ENCODE assay signal across 21 cellular contexts in genomic region chr22:21849489-21849888, GRCh38. TPM values are rescaled to one million over a fixed set of nuclear protein-coding genes. Genes with fewer than 3 reads are reported as not detected.
A peak's percentile ranks its signal among the peaks of the same experiment; 100 is the strongest.
DNase-seq lines count a peak whose midpoint lies in the region; ATAC-seq, FAIRE-seq and TF ChIP-seq lines count a peak whose summit lies in the region.
"Had no signal": no experiment of that assay in that cellular context is flagged by ENCODE, and none has a peak within 500 bp of the region (broad histone marks: within the 10 kb centered on the region; RNA-seq: fewer than 3 reads in every experiment).

No MANE protein-coding gene starts in this region.

- H3K27me3 Mint-ChIP-seq in CD8-positive, alpha-beta T cell (ENCODE audit: low read depth) = no peaks in the 10 kb centered on the region

- ATAC-seq in K562 (peak; percentile 14), left cardiac atrium (peak; percentile 56 to 69), psoas muscle (peak; percentile 61 to 82 (median 70)), GM21515 (IDR thresholded peaks at IDR 0.05; ENCODE audit: unreplicated experiment) (no peak), GM18511 (IDR thresholded peaks at IDR 0.05; ENCODE audit: unreplicated experiment) (no peak)
- ATAC-seq in CD8-positive, alpha-beta T cell = no peak
- ATAC-seq: activated CD8-positive, alpha-beta T cell treated with anti-CD3 and anti-CD28 coated beads, Interleukin-2, amount 10 ng/mL, durations not matched to agents 7 days and 5 days had no signal

- H3K4me3 ChIP-seq in K562 (no peak overlapping the region), psoas muscle (no peak overlapping the region), SK-N-SH (ENCODE audit: low read depth in 2 of 2, low read length in 1 of 2) (no peak overlapping the region)
- no peak overlapping the region for H3K4me3 ChIP-seq in CD8-positive, alpha-beta T cell (ENCODE audit: low read depth, low read length)
- H3K4me3 ChIP-seq: neural progenitor cell, suprapubic skin had no signal

- in situ Hi-C loops in K562 (cut with MboI) = no loop called here

- no peak overlapping the region for H3K27ac ChIP-seq in K562 (ENCODE audit: extremely low read depth, low read depth, low read length)
- H3K27ac ChIP-seq in psoas muscle = peak overlapping the region; percentile 47
- H3K27ac ChIP-seq in SK-N-SH (ENCODE audit: low read depth in 2 of 2, low read length in 1 of 2) = no peak overlapping the region
- H3K27ac ChIP-seq in CD8-positive, alpha-beta T cell (ENCODE audit: low read depth, low read length) = no peak overlapping the region
- H3K27ac ChIP-seq: neural progenitor cell, suprapubic skin, WERI-Rb-1 had no signal

- H3K4me3 Mint-ChIP-seq in CD8-positive, alpha-beta T cell = no peak overlapping the region
- H3K4me3 Mint-ChIP-seq: activated CD8-positive, alpha-beta T cell treated with anti-CD3 and anti-CD28 coated beads, Interleukin-2, amount 10 ng/mL, durations not matched to agents 7 days and 5 days; mesothelial cell of epicardium; neural progenitor cell had no signal

- no TSS peak for BruUV-seq in K562 (replicated peaks; lab: Mats Ljungman, UMichigan)

- intact Hi-C loops in K562 (cut with micrococcal nuclease) (no loop called here), left cardiac atrium (cut with DNase I) (no loop called here), psoas muscle (cut with DNase I) (no loop called here)
- intact Hi-C loops in CD8-positive, alpha-beta T cell (cut with DNase I, micrococcal nuclease) = loop anchor here in 1 of 2 experiments (1.0 kb wide), 1 partner anchor 14 kb away; no protein-coding TSS in a partner anchor

- H2AFZ ChIP-seq in K562 (ENCODE audit: low read depth, low read length) (no peak overlapping the region), SK-N-SH (ENCODE audit: low read depth) (no peak overlapping the region)
- H2AFZ ChIP-seq: neural progenitor cell had no signal

- no peaks in the 10 kb centered on the region for H3K9me3 ChIP-seq in K562 (replicated peaks; ENCODE audit: control insufficient read depth, insufficient read depth, low read depth, low read length)
- H3K9me3 ChIP-seq in psoas muscle = no peaks in the 10 kb centered on the region
- H3K9me3 ChIP-seq in SK-N-SH = no peaks in the 10 kb centered on the region
- no peaks in the 10 kb centered on the region for H3K9me3 ChIP-seq in CD8-positive, alpha-beta T cell (ENCODE audit: low read length)
- H3K9me3 ChIP-seq: suprapubic skin had no signal

- H3F3A ChIP-seq in SK-N-SH (replicated peaks; ENCODE audit: insufficient read depth) = no peaks in the 10 kb centered on the region

- POLR2A ChIA-PET in K562 (lab: Yijun Ruan, JAX) (interaction anchor here (0.5 to 45.6 kb wide), 12 partner anchors 3 to 139 kb away, joined by 3 to 1351 read pairs (median 3); partner anchors contain the start of gene MAPK1), SK-N-SH (lab: Yijun Ruan, JAX) (no interaction called here)
- POLR2A ChIA-PET in CD8-positive, alpha-beta T cell (lab: Charles Lee) = interaction anchor here (1.2 kb wide), 1 partner anchor 9 kb away, joined by 3 read pairs; no protein-coding TSS in a partner anchor

- H3K9me3 Mint-ChIP-seq in CD8-positive, alpha-beta T cell = no peaks in the 10 kb centered on the region

- TF ChIP-seq RAD21 in K562 (CRISPR knock-in tag; conservative IDR thresholded peaks at IDR 0.05 in 1 of 2, IDR thresholded peaks at IDR 0.05 in 1 of 2) (no peak), SK-N-SH (IDR thresholded peaks at IDR 0.05; ENCODE audit: low read length) (no peak)

- peaks cover 30% of the 10 kb centered on the region for H3K36me3 Mint-ChIP-seq in CD8-positive, alpha-beta T cell

- H3K4me2 ChIP-seq in K562 (ENCODE audit: insufficient read depth, low read length) = no peak overlapping the region
- no peak overlapping the region for H3K4me2 ChIP-seq in SK-N-SH
- H3K4me2 ChIP-seq: neural progenitor cell had no signal

- CTCF ChIA-PET in K562 (lab: Yijun Ruan, JAX; ENCODE audit: low intra/inter-chr PET ratio) = no interaction called here
- CTCF ChIA-PET in SK-N-SH (lab: Yijun Ruan, JAX) = interaction anchor here (1.1 kb wide), 1 partner anchor 11 kb away, joined by 3 read pairs; no protein-coding TSS in a partner anchor
- CTCF ChIA-PET in CD8-positive, alpha-beta T cell (lab: Charles Lee) = no interaction called here

- peaks cover 26% of the 10 kb centered on the region for H4K20me1 ChIP-seq in K562 (replicated peaks; ENCODE audit: control insufficient read depth, insufficient read depth, low read length)
- H4K20me1 ChIP-seq in SK-N-SH (ENCODE audit: insufficient read depth) = peaks cover 89% of the 10 kb centered on the region

- TF ChIP-seq EP300 in K562 (IDR thresholded peaks at IDR 0.05; ENCODE audit: low read length) = no peak
- TF ChIP-seq EP300 in SK-N-SH (IDR thresholded peaks at IDR 0.05; ENCODE audit: borderline replicate concordance in 1 of 2, low read depth in 1 of 2, low read length in 1 of 2) = no peak

- TF ChIP-seq CTCF in K562 (IDR thresholded peaks at IDR 0.05 in 2 of 3, conservative IDR thresholded peaks at IDR 0.05 in 1 of 3; ENCODE audit: insufficient read depth in 2 of 3, low read depth in 1 of 3, low read length in 3 of 3) (no peak), psoas muscle (IDR thresholded peaks at IDR 0.05) (no peak), SK-N-SH (IDR thresholded peaks at IDR 0.05) (no peak)
- no peak for TF ChIP-seq CTCF in CD8-positive, alpha-beta T cell (IDR thresholded peaks at IDR 0.05)

- H3K9ac ChIP-seq in K562 (ENCODE audit: insufficient read depth in 1 of 2, low read depth in 2 of 2, low read length in 2 of 2) (no peak overlapping the region), SK-N-SH (no peak overlapping the region)
- H3K9ac ChIP-seq: neural progenitor cell had no signal

- H3K79me2 ChIP-seq in K562 (ENCODE audit: control insufficient read depth, insufficient read depth, low read length) = peaks cover 91% of the 10 kb centered on the region
- H3K79me2 ChIP-seq in SK-N-SH (ENCODE audit: insufficient read depth) = peaks cover 100% of the 10 kb centered on the region

- H3K36me3 ChIP-seq in K562 (ENCODE audit: control insufficient read depth, insufficient read depth, low read length) = peaks cover 46% of the 10 kb centered on the region
- peaks cover 0 to 5% of the 10 kb centered on the region in 2 donors for H3K36me3 ChIP-seq in psoas muscle (ENCODE audit: insufficient read depth in 1 of 2, low read depth in 1 of 2)
- peaks cover 0 to 3% of the 10 kb centered on the region in 2 experiments for H3K36me3 ChIP-seq in SK-N-SH (replicated peaks in 1 of 2; ENCODE audit: control insufficient read depth in 1 of 2, insufficient read depth in 2 of 2, low read length in 1 of 2)
- H3K36me3 ChIP-seq in CD8-positive, alpha-beta T cell (ENCODE audit: insufficient read depth, low read length) = no peaks in the 10 kb centered on the region
- H3K36me3 ChIP-seq: neural progenitor cell had no signal

- peaks cover 77% of the 10 kb centered on the region for H3K4me1 Mint-ChIP-seq in CD8-positive, alpha-beta T cell (ENCODE audit: low read depth)
- H3K4me1 Mint-ChIP-seq: neural progenitor cell had no signal

- 46% methylated on average over 1 of the region's 1 CpG for WGBS in K562 (ENCODE audit: insufficient coverage, low coverage, missing lambda C conversion rate)
- WGBS in psoas muscle, 3 donors = 8 to 16% (median 10%) methylated on average over 1 of the region's 1 CpG
- 71% methylated on average over 1 of the region's 1 CpG for WGBS in SK-N-SH (ENCODE audit: low lambda C conversion rate)

- H3K4me1 ChIP-seq in K562 (replicated peaks in 1 of 2; ENCODE audit: control insufficient read depth in 2 of 2, insufficient read depth in 2 of 2, low read length in 2 of 2) (peaks cover 6 to 24% of the 10 kb centered on the region in 2 experiments; a peak in 4 of 5 replicates), psoas muscle (peaks cover 44% of the 10 kb centered on the region), SK-N-SH (ENCODE audit: control insufficient read depth in 1 of 2, insufficient read depth in 2 of 2, low read depth in 1 of 2, low read length in 1 of 2) (no peaks in the 10 kb centered on the region)
- peaks cover 8% of the 10 kb centered on the region for H3K4me1 ChIP-seq in CD8-positive, alpha-beta T cell (ENCODE audit: insufficient read depth, low read length)
- H3K4me1 ChIP-seq: neural progenitor cell had no signal

- no peaks in the 10 kb centered on the region for H3K9me2 ChIP-seq in SK-N-SH

- H3K9me1 ChIP-seq in K562 (ENCODE audit: control insufficient read depth, insufficient read depth, low read length) = peaks cover 12% of the 10 kb centered on the region

- H3K27me3 ChIP-seq in K562 (ENCODE audit: control insufficient read depth in 2 of 2, insufficient read depth in 2 of 2, low read length in 2 of 2) (no peaks in the 10 kb centered on the region), psoas muscle (ENCODE audit: insufficient read depth in 3 of 3, low read length in 2 of 3) (no peaks in the 10 kb centered on the region), SK-N-SH (ENCODE audit: insufficient read depth) (no peaks in the 10 kb centered on the region)
- no peaks in the 10 kb centered on the region for H3K27me3 ChIP-seq in CD8-positive, alpha-beta T cell (ENCODE audit: insufficient read depth, low read length)
- H3K27me3 ChIP-seq: neural progenitor cell, suprapubic skin had no signal

- no peak for FAIRE-seq in K562 (lab: Jason Lieb, UNC)
- FAIRE-seq: HTR-8/SVneo had no signal

- no peak overlapping the region for H3K27ac Mint-ChIP-seq in CD8-positive, alpha-beta T cell
- H3K27ac Mint-ChIP-seq: activated CD8-positive, alpha-beta T cell treated with anti-CD3 and anti-CD28 coated beads, Interleukin-2, amount 10 ng/mL, durations not matched to agents 7 days and 5 days; neural progenitor cell had no signal

- DNase-seq in EH (ENCODE audit: low read depth) (peak; percentile 48), K562 (ENCODE audit: extremely low read depth in 1 of 4, low spot score in 3 of 4) (no peak), left cardiac atrium (no peak), psoas muscle (no peak), SK-N-SH (no peak)
- no peak for DNase-seq in CD8-positive, alpha-beta T cell
- DNase-seq: activated CD8-positive, alpha-beta T cell treated with anti-CD3 and anti-CD28 coated beads, Interleukin-2, amount 10 ng/mL, durations not matched to agents 7 days and 5 days; anterior cingulate cortex; cortex of kidney; NCI-H1417 treated with DMSO at 0.1 percent for 48 hours; NCI-H226; NK-92 treated with Interleukin-12 subunit alpha and Interleukin-12 subunit beta, amount 100 ng/mL, for 24 hours; stimulated activated CD4-positive, alpha-beta T cell treated with anti-CD3 and anti-CD28 coated beads, Interleukin-2, amount 100 ng/mL, for 24 hours; T-helper 1 cell; WERI-Rb-1 had no signal

- no peak for TF ChIP-seq POLR2A in K562 (conservative IDR thresholded peaks at IDR 0.05)

RNA-seq across cellular contexts. Expression of gene MAPK1, which starts 18.0 kb away (rescaled TPM):
- total RNA-seq in K562 (2011; cell fraction: chromatin; rRNA removed; ENCODE audit: low replicate concordance) = 220 and 305 TPM in 2 replicates
- 68.7 and 81.2 TPM in 2 replicates for total RNA-seq in K562 (2011; cell fraction: nucleolus; rRNA removed)
- total RNA-seq in K562 (2011; cell fraction: nucleoplasm; rRNA removed) = 142 and 210 TPM in 2 replicates
- 183 and 249 TPM in 2 replicates for total RNA-seq in K562 (2014; rRNA removed)
- 319 and 370 TPM in 2 replicates for total RNA-seq in K562 (2014; rRNA removed; fragmentation: Illumina TruSeq; extraction: Trizol)
- total RNA-seq in K562 (2015; rRNA removed; fragmentation: Illumina TruSeq; extraction: Trizol) = 283 and 289 TPM in 2 replicates
- 464 and 475 TPM in 2 replicates for total RNA-seq in K562 (2021)
- polyA plus RNA-seq in K562 (2011; rRNA removed) = 381 and 575 TPM in 2 replicates
- 168 and 240 TPM in 2 replicates for polyA plus RNA-seq in K562 (2011; cell fraction: cytosol; rRNA removed)
- polyA plus RNA-seq in K562 (2011; cell fraction: nucleus; rRNA removed) = 236 and 309 TPM in 2 replicates
- polyA plus RNA-seq in K562 (2012) = 233 and 368 TPM in 2 replicates
- 260 and 350 TPM in 2 replicates for polyA plus RNA-seq in K562 (2014; fragmentation: Illumina TruSeq; extraction: Trizol)
- polyA plus RNA-seq in K562 (2014; fragmentation: Nextera tagmentation; extraction: Ambion mirVana) = 10 to 100 TPM; 46.3 to 51.4 TPM
- 146 and 212 TPM in 2 replicates for polyA plus RNA-seq in K562 (2014; rRNA removed)
- polyA minus RNA-seq in K562 (2011; rRNA and poly(A)+ RNA removed) = 295 and 429 TPM in 2 replicates
- polyA minus RNA-seq in K562 (2011; cell fraction: cytosol; rRNA and poly(A)+ RNA removed) = 100 and 114 TPM in 2 replicates
- polyA minus RNA-seq in K562 (2011; cell fraction: nucleus; rRNA and poly(A)+ RNA removed) = 36.5 and 66.6 TPM in 2 replicates
- total RNA-seq in left cardiac atrium = 100 to 1,000 TPM in 1 of 2 donors, 10 to 100 TPM in 1; 98.3 to 104 TPM
- total RNA-seq in psoas muscle = 100 to 1,000 TPM in 1 of 4 donors, 10 to 100 TPM in 3; 78.3 to 101 (median 96.9) TPM
- polyA plus RNA-seq in psoas muscle = 10 to 100 TPM; 11.0 to 64.1 (median 14.8) TPM
- polyA plus RNA-seq in SK-N-SH (2012; rRNA removed) = 25.6 and 34.8 TPM in 2 replicates
- polyA plus RNA-seq in SK-N-SH (2012; cell fraction: cytosol; rRNA removed) = 27.8 and 32.0 TPM in 2 replicates
- polyA plus RNA-seq in SK-N-SH (2012; cell fraction: nucleus; rRNA removed) = 19.0 and 34.6 TPM in 2 replicates
- total RNA-seq in CD8-positive, alpha-beta T cell = 10 to 100 TPM; 34.0 to 39.2 TPM

Comparison
In these comparisons a context has a peak if more than half of its experiments do, and no peak if none do; other contexts are left out.
1. ATAC-seq: peak in K562 (single experiment), left cardiac atrium (2 of 2) and psoas muscle (4 of 4); none in GM21515 (single experiment), CD8-positive, alpha-beta T cell (single experiment) and GM18511 (single experiment).